In genomic region chr19:29714371-29714952, GRCh38 we compare ENCODE assay signal across 8 cellular contexts. TPM values are rescaled to one million over a fixed set of nuclear protein-coding genes. Genes with fewer than 3 reads are reported as not detected.
A peak's percentile ranks its signal among the peaks of the same experiment; 100 is the strongest.
DNase-seq lines count a peak whose midpoint lies in the region; ATAC-seq, FAIRE-seq and TF ChIP-seq lines count a peak whose summit lies in the region.

No MANE protein-coding gene starts in this region.

- H4K20me1 ChIP-seq in osteoblast (ENCODE audit: insufficient read depth, low read length), result peaks cover 10% of the 10 kb centered on the region

- TF ChIP-seq CTCF in osteoblast (IDR thresholded peaks at IDR 0.05; ENCODE audit: extremely low read depth, low read depth, low read length), result no peak

- TF ChIP-seq POLR2A in erythroblast (IDR thresholded peaks at IDR 0.05; ENCODE audit: low read length), result no peak

- no peaks in the 10 kb centered on the region for H3K36me3 ChIP-seq in osteoblast (ENCODE audit: insufficient read depth, low read length)

- FAIRE-seq in RCC 7860 (lab: Jason Lieb, UNC), result no peak

- peak overlapping the region; percentile 89 for H3K4me2 ChIP-seq in osteoblast (ENCODE audit: insufficient read depth, low read length)

- no peaks in the 10 kb centered on the region for H3K27me3 ChIP-seq in osteoblast (ENCODE audit: insufficient read depth, low read length)

- H3K4me3 ChIP-seq in osteoblast (ENCODE audit: insufficient read depth, low read length), result peak overlapping the region; percentile 85

- peaks cover 56% of the 10 kb centered on the region for H3K79me2 ChIP-seq in osteoblast (ENCODE audit: insufficient read depth, low read length)

- no peaks in the 10 kb centered on the region for H3K9me3 ChIP-seq in osteoblast (ENCODE audit: low read depth, low read length)

- H3K27ac ChIP-seq in osteoblast (ENCODE audit: low read depth, low read length), result peak overlapping the region; percentile 65

- peak overlapping the region; percentile 87 for H2AFZ ChIP-seq in osteoblast (ENCODE audit: low read length)

- DNase-seq in NCI-H748 (lab: John Stamatoyannopoulos, UW; ENCODE audit: unreplicated experiment) (peak; percentile 24), NCI-H748 treated with DMSO at 0.1 percent for 48 hours (lab: John Stamatoyannopoulos, UW) (no peak), erythroblast (lab: John Stamatoyannopoulos, UW) (peak; percentile 33 to 39), osteoblast (ENCODE audit: insufficient read length, low spot score, missing footprints) (peak; percentile 76), RCC 7860 (ENCODE audit: low spot score) (no peak), DMS53 treated with DMSO at 0.1 percent for 48 hours (lab: John Stamatoyannopoulos, UW; ENCODE audit: unreplicated experiment) (no peak)
- peak; percentile 57 to 70 for DNase-seq in activated CD4-positive, alpha-beta T cell treated with anti-CD3 and anti-CD28 coated beads for 4 hours

- peaks cover 14% of the 10 kb centered on the region for H3K4me1 ChIP-seq in osteoblast (ENCODE audit: insufficient read depth, low read length)

- peak; percentile 19 for ATAC-seq in HG03064 (IDR thresholded peaks at IDR 0.05; ENCODE audit: low read depth, unreplicated experiment)

RNA-seq across cellular contexts. Expression of gene C19orf12, which starts 0.6 kb away (rescaled TPM):
- total RNA-seq in osteoblast, result 48.5 and 52.7 TPM in 2 replicates

RNA-seq across cellular contexts. Expression of gene PLEKHF1, which starts 49.2 kb away (rescaled TPM):
- total RNA-seq in osteoblast, result 86.9 and 106 TPM in 2 replicates

Comparison
In these comparisons a context has a peak if more than half of its experiments do, and no peak if none do; other contexts are left out.
1. DNase-seq: peak in NCI-H748 (single experiment), activated CD4-positive, alpha-beta T cell treated with anti-CD3 and anti-CD28 coated beads for 4 hours (2 of 2), erythroblast (2 of 2) and osteoblast (single experiment); none in NCI-H748 treated with DMSO at 0.1 percent for 48 hours (single experiment), RCC 7860 (single experiment) and DMS53 treated with DMSO at 0.1 percent for 48 hours (single experiment).